In genomic region chr10:104348601-104349000, GRCh38 we compare ENCODE assay signal across 23 cellular contexts. TPM values are rescaled to one million over a fixed set of nuclear protein-coding genes. Genes with fewer than 3 reads are reported as not detected.
"Had no signal": no experiment of that assay in that cellular context is flagged by ENCODE, and none has a peak within 500 bp of the region (broad histone marks: within the 10 kb centered on the region; RNA-seq: fewer than 3 reads in every experiment).

No MANE protein-coding gene starts in this region.

- H3K27ac Mint-ChIP-seq: activated naive CD4-positive, alpha-beta T cell treated with anti-CD3 and anti-CD28 coated beads, Interleukin-2, amount 10 ng/mL, durations not matched to agents 7 days and 5 days; activated naive CD8-positive, alpha-beta T cell treated with anti-CD3 and anti-CD28 coated beads, Interleukin-2, amount 50 U/mL, for 24 hours; endodermal cell; naive thymus-derived CD4-positive, alpha-beta T cell; stimulated activated memory B cell treated with anti-CD40 and anti-IgM and Interleukin-4, amounts not matched to agents 10 μg/mL and 1 μg/mL and 100 μg/mL, for 72 hours had no signal

- H3K9me3 ChIP-seq: colonic mucosa, gastrocnemius medialis, left ventricle myocardium inferior, ovary, psoas muscle, sigmoid colon, thoracic aorta had no signal

- H3K27ac ChIP-seq: brain microvascular endothelial cell, colonic mucosa, ovary, thoracic aorta had no signal

- H3K4me3 ChIP-seq: colonic mucosa, gastrocnemius medialis, left ventricle myocardium inferior, ovary, psoas muscle, sigmoid colon, thoracic aorta had no signal

- H3K4me1 ChIP-seq: colonic mucosa had no signal

- ATAC-seq: activated naive CD8-positive, alpha-beta T cell treated with anti-CD3 and anti-CD28 coated beads, Interleukin-2, amount 50 U/mL, for 24 hours; activated T-cell treated with anti-CD3 and anti-CD28 coated beads, Interleukin-2, amount 50 U/mL, for 4 hours; gastrocnemius medialis; naive thymus-derived CD4-positive, alpha-beta T cell; psoas muscle; stimulated activated memory B cell treated with anti-CD40 and anti-IgM and Interleukin-4, amounts not matched to agents 10 μg/mL and 1 μg/mL and 100 μg/mL, for 72 hours had no signal

- H3K27me3 ChIP-seq: brain microvascular endothelial cell, colonic mucosa, gastrocnemius medialis, ovary, sigmoid colon had no signal

- H3K9me3 Mint-ChIP-seq: activated naive CD8-positive, alpha-beta T cell treated with anti-CD3 and anti-CD28 coated beads, Interleukin-2, amount 50 U/mL, for 24 hours; endodermal cell; stimulated activated memory B cell treated with anti-CD40 and anti-IgM and Interleukin-4, amounts not matched to agents 10 μg/mL and 1 μg/mL and 100 μg/mL, for 72 hours had no signal

- H3K4me3 Mint-ChIP-seq: activated naive CD4-positive, alpha-beta T cell treated with anti-CD3 and anti-CD28 coated beads, Interleukin-2, amount 10 ng/mL, durations not matched to agents 7 days and 5 days; activated naive CD8-positive, alpha-beta T cell treated with anti-CD3 and anti-CD28 coated beads, Interleukin-2, amount 50 U/mL, for 24 hours; activated T-cell treated with anti-CD3 and anti-CD28 coated beads, Interleukin-2, amount 50 U/mL, for 4 hours; endodermal cell; naive thymus-derived CD4-positive, alpha-beta T cell; stimulated activated memory B cell treated with anti-CD40 and anti-IgM and Interleukin-4, amounts not matched to agents 10 μg/mL and 1 μg/mL and 100 μg/mL, for 72 hours had no signal

- H3K36me3 ChIP-seq: brain microvascular endothelial cell, colonic mucosa, gastrocnemius medialis, left ventricle myocardium inferior, ovary, sigmoid colon, thoracic aorta had no signal

- FAIRE-seq: keratinocyte had no signal

- H3K27me3 Mint-ChIP-seq: activated naive CD4-positive, alpha-beta T cell treated with anti-CD3 and anti-CD28 coated beads, Interleukin-2, amount 10 ng/mL, durations not matched to agents 7 days and 5 days; activated naive CD8-positive, alpha-beta T cell treated with anti-CD3 and anti-CD28 coated beads, Interleukin-2, amount 50 U/mL, for 24 hours; naive thymus-derived CD4-positive, alpha-beta T cell; stimulated activated memory B cell treated with anti-CD40 and anti-IgM and Interleukin-4, amounts not matched to agents 10 μg/mL and 1 μg/mL and 100 μg/mL, for 72 hours had no signal

- DNase-seq: activated CD4-positive, alpha-beta T cell treated with anti-CD3 and anti-CD28 coated beads, Interleukin-2, amount 50 U/mL, for 1 hour; activated CD8-positive, alpha-beta memory T cell treated with anti-CD3 and anti-CD28 coated beads, Interleukin-2, amount 50 U/mL, for 4 hours; activated naive CD4-positive, alpha-beta T cell treated with anti-CD3 and anti-CD28 coated beads, Interleukin-2, amount 10 ng/mL, durations not matched to agents 7 days and 5 days; activated naive CD8-positive, alpha-beta T cell treated with anti-CD3 and anti-CD28 coated beads, Interleukin-2, amount 50 U/mL, for 24 hours; activated T-cell treated with anti-CD3 and anti-CD28 coated beads, Interleukin-2, amount 50 U/mL, for 4 hours; aorta; brain microvascular endothelial cell; central memory CD4-positive, alpha-beta T cell; colonic mucosa; endodermal cell; gastrocnemius medialis; head of caudate nucleus; left ventricle myocardium inferior; mesenchymal stem cell; naive thymus-derived CD4-positive, alpha-beta T cell; ovary; psoas muscle; sigmoid colon; stimulated activated CD4-positive, alpha-beta T cell treated with anti-CD3 and anti-CD28 coated beads, Interleukin-4, amount 100 ng/mL, for 4 hours; T-helper 9 cell had no signal

- H3K36me3 Mint-ChIP-seq: stimulated activated memory B cell treated with anti-CD40 and anti-IgM and Interleukin-4, amounts not matched to agents 10 μg/mL and 1 μg/mL and 100 μg/mL, for 72 hours had no signal

RNA-seq across cellular contexts. Expression of gene CFAP58, which starts 5.0 kb away (rescaled TPM):
- total RNA-seq: activated T-cell treated with anti-CD3 and anti-CD28 coated beads, Interleukin-2, amount 50 U/mL, for 4 hours had no signal
- polyA plus RNA-seq: naive thymus-derived CD4-positive, alpha-beta T cell had no signal
